ENCODE assay signal across 9 cellular contexts in genomic region chr2:130337735-130338325, GRCh38. TPM values are rescaled to one million over a fixed set of nuclear protein-coding genes. Genes with fewer than 3 reads are reported as not detected.
DNase-seq lines count a peak whose midpoint lies in the region; ATAC-seq, FAIRE-seq and TF ChIP-seq lines count a peak whose summit lies in the region.
"Had no signal": no experiment of that assay in that cellular context is flagged by ENCODE, and none has a peak within 500 bp of the region (broad histone marks: within the 10 kb centered on the region; RNA-seq: fewer than 3 reads in every experiment).

No MANE protein-coding gene starts in this region.

- H3K27me3 ChIP-seq in left ventricle myocardium inferior (ENCODE audit: low read depth) (no peaks in the 10 kb centered on the region), astrocyte (ENCODE audit: insufficient read depth, low read length) (no peaks in the 10 kb centered on the region), iPS-15b (ENCODE audit: control insufficient read depth, insufficient read depth, low read length) (no peaks in the 10 kb centered on the region)

- H3K27ac Mint-ChIP-seq in astrocyte (ENCODE audit: unreplicated experiment): no peak overlapping the region
- peak overlapping the region; percentile 98 for H3K27ac Mint-ChIP-seq in type B pancreatic cell

- intact Hi-C loops in left ventricle myocardium inferior (cut with micrococcal nuclease) (no loop called here), cardiac septum (cut with DNase I) (no loop called here)

- DNase-seq in left ventricle myocardium inferior (no peak), cardiac septum (ENCODE audit: low spot score) (no peak), astrocyte (ENCODE audit: low read depth) (peak; percentile 86), type B pancreatic cell (ENCODE audit: extremely low spot score, unreplicated experiment) (no peak), inferior parietal cortex (ENCODE audit: extremely low spot score) (no peak), SKM-1 (lab: John Stamatoyannopoulos, UW; ENCODE audit: unreplicated experiment) (no peak)

- H3K36me3 Mint-ChIP-seq in astrocyte (ENCODE audit: low read depth, unreplicated experiment) (peaks cover 7% of the 10 kb centered on the region), type B pancreatic cell (peaks cover 22% of the 10 kb centered on the region)

- H3K4me3 ChIP-seq in left ventricle myocardium inferior (peak overlapping the region; percentile 61), astrocyte (ENCODE audit: insufficient read depth, low read depth, low read length) (peak overlapping the region; percentile 57), iPS-15b (ENCODE audit: low read depth, low read length) (peak overlapping the region; percentile 98)

- H4K20me1 ChIP-seq in astrocyte (ENCODE audit: insufficient read depth, low read length): no peaks in the 10 kb centered on the region

- H3K4me1 Mint-ChIP-seq in astrocyte (ENCODE audit: low read depth, unreplicated experiment) (peaks cover 17% of the 10 kb centered on the region), type B pancreatic cell (ENCODE audit: unreplicated experiment) (peaks cover 32% of the 10 kb centered on the region)

- no peak for TF ChIP-seq CTCF in left ventricle myocardium inferior (IDR thresholded peaks at IDR 0.05; ENCODE audit: borderline replicate concordance)
- no peak for TF ChIP-seq CTCF in astrocyte (IDR thresholded peaks at IDR 0.05; ENCODE audit: insufficient read depth, low read depth, low read length)
- no peak for TF ChIP-seq CTCF in type B pancreatic cell (conservative IDR thresholded peaks at IDR 0.05)

- no peak for ATAC-seq in GM18870 (IDR thresholded peaks at IDR 0.05; ENCODE audit: unreplicated experiment)

- H3K4me1 ChIP-seq in left ventricle myocardium inferior: peaks cover 30% of the 10 kb centered on the region
- H3K4me1 ChIP-seq in astrocyte (ENCODE audit: insufficient read depth, low read length): peaks cover 11% of the 10 kb centered on the region
- H3K4me1 ChIP-seq in iPS-15b (ENCODE audit: control insufficient read depth, insufficient read depth, low read length): peaks cover 5% of the 10 kb centered on the region

- H3K4me2 ChIP-seq in astrocyte (ENCODE audit: low read length): peak overlapping the region; percentile 86

- peaks cover 25% of the 10 kb centered on the region for H3K36me3 ChIP-seq in left ventricle myocardium inferior
- H3K36me3 ChIP-seq in astrocyte (ENCODE audit: insufficient read depth, low read length): peaks cover 4% of the 10 kb centered on the region
- H3K36me3 ChIP-seq in iPS-15b (ENCODE audit: control insufficient read depth, insufficient read depth, low read length): no peaks in the 10 kb centered on the region

- peak overlapping the region; percentile 50 for H2AFZ ChIP-seq in astrocyte (ENCODE audit: low read depth, low read length)

- H3K27ac ChIP-seq in left ventricle myocardium inferior (replicated peaks) (peak overlapping the region; percentile 79), astrocyte (ENCODE audit: low read depth, low read length) (peak overlapping the region; percentile 57)

- H3K79me2 ChIP-seq in astrocyte (ENCODE audit: insufficient read depth, low read length): peaks cover under 1% of the 10 kb centered on the region

- peaks cover 6% of the 10 kb centered on the region for H3K9me3 Mint-ChIP-seq in astrocyte (ENCODE audit: unreplicated experiment)
- no peaks in the 10 kb centered on the region for H3K9me3 Mint-ChIP-seq in type B pancreatic cell
- H3K9me3 Mint-ChIP-seq: activated naive CD4-positive, alpha-beta T cell treated with anti-CD3 and anti-CD28 coated beads, Interleukin-2, amount 50 U/mL, for 24 hours had no signal

- H3K4me3 Mint-ChIP-seq in astrocyte (ENCODE audit: unreplicated experiment): peak overlapping the region; percentile 81
- peak overlapping the region; percentile 94 for H3K4me3 Mint-ChIP-seq in type B pancreatic cell

- no peak for FAIRE-seq in astrocyte (lab: Jason Lieb, UNC)

- H3K9me3 ChIP-seq in left ventricle myocardium inferior (replicated peaks) (peaks cover 4% of the 10 kb centered on the region), astrocyte (ENCODE audit: insufficient read depth, low read depth, low read length) (no peaks in the 10 kb centered on the region), iPS-15b (ENCODE audit: control insufficient read depth, insufficient read depth, low read length) (no peaks in the 10 kb centered on the region)

- H3K27me3 Mint-ChIP-seq in astrocyte (ENCODE audit: low read depth, unreplicated experiment): no peaks in the 10 kb centered on the region
- peaks cover 15% of the 10 kb centered on the region for H3K27me3 Mint-ChIP-seq in type B pancreatic cell
- H3K27me3 Mint-ChIP-seq: activated naive CD4-positive, alpha-beta T cell treated with anti-CD3 and anti-CD28 coated beads, Interleukin-2, amount 50 U/mL, for 24 hours had no signal

- peak overlapping the region; percentile 36 for H3K9ac ChIP-seq in astrocyte (ENCODE audit: low read length)
- H3K9ac ChIP-seq in iPS-15b (ENCODE audit: low read depth, low read length): no peak overlapping the region

RNA-seq across cellular contexts. Expression of gene IMP4, which starts 4.9 kb away (rescaled TPM):
- total RNA-seq in left ventricle myocardium inferior (57.2 TPM), cardiac septum (60.7 TPM), astrocyte (65.5 and 78.9 TPM in 2 replicates), type B pancreatic cell (ENCODE audit: low replicate concordance) (53.6 and 67.0 TPM in 2 replicates)

RNA-seq across cellular contexts. Expression of gene PTPN18, which starts 18.0 kb away (rescaled TPM):
- 13.9 TPM for total RNA-seq in left ventricle myocardium inferior
- 13.4 TPM for total RNA-seq in cardiac septum
- 9.9 and 10.4 TPM in 2 replicates for total RNA-seq in astrocyte
- total RNA-seq in type B pancreatic cell (ENCODE audit: low replicate concordance): 35.8 and 37.5 TPM in 2 replicates
